In genomic region chr20:62372042-62372993, GRCh38 we compare ENCODE assay signal across 1 cellular context.
TF ChIP-seq lines count a peak whose summit lies in the region.

No MANE protein-coding gene starts in this region.

TF ChIP-seq in WTC11, 78 proteins besides CTCF, POLR2A, EP300 and RAD21 (continued from another document):
- TF ChIP-seq, protein P1, sequence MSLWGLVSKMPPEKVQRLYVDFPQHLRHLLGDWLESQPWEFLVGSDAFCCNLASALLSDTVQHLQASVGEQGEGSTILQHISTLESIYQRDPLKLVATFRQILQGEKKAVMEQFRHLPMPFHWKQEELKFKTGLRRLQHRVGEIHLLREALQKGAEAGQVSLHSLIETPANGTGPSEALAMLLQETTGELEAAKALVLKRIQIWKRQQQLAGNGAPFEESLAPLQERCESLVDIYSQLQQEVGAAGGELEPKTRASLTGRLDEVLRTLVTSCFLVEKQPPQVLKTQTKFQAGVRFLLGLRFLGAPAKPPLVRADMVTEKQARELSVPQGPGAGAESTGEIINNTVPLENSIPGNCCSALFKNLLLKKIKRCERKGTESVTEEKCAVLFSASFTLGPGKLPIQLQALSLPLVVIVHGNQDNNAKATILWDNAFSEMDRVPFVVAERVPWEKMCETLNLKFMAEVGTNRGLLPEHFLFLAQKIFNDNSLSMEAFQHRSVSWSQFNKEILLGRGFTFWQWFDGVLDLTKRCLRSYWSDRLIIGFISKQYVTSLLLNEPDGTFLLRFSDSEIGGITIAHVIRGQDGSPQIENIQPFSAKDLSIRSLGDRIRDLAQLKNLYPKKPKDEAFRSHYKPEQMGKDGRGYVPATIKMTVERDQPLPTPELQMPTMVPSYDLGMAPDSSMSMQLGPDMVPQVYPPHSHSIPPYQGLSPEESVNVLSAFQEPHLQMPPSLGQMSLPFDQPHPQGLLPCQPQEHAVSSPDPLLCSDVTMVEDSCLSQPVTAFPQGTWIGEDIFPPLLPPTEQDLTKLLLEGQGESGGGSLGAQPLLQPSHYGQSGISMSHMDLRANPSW (CRISPR knock-in tag; conservative IDR thresholded peaks at IDR 0.05; ENCODE audit: low read depth): no peak
- TF ChIP-seq, protein P2, sequence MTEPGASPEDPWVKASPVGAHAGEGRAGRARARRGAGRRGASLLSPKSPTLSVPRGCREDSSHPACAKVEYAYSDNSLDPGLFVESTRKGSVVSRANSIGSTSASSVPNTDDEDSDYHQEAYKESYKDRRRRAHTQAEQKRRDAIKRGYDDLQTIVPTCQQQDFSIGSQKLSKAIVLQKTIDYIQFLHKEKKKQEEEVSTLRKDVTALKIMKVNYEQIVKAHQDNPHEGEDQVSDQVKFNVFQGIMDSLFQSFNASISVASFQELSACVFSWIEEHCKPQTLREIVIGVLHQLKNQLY (CRISPR knock-in tag; IDR thresholded peaks at IDR 0.05): no peak
- TF ChIP-seq ZNF532 (CRISPR knock-in tag; IDR thresholded peaks at IDR 0.05; ENCODE audit: borderline replicate concordance): no peak
- no peak for TF ChIP-seq AR (CRISPR knock-in tag; IDR thresholded peaks at IDR 0.05)
- TF ChIP-seq, protein P3, sequence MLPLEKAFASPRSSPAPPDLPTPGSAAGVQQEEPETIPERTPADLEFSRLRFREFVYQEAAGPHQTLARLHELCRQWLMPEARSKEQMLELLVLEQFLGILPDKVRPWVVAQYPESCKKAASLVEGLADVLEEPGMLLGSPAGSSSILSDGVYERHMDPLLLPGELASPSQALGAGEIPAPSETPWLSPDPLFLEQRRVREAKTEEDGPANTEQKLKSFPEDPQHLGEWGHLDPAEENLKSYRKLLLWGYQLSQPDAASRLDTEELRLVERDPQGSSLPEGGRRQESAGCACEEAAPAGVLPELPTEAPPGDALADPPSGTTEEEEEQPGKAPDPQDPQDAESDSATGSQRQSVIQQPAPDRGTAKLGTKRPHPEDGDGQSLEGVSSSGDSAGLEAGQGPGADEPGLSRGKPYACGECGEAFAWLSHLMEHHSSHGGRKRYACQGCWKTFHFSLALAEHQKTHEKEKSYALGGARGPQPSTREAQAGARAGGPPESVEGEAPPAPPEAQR (CRISPR knock-in tag; IDR thresholded peaks at IDR 0.05): no peak
- no peak for TF ChIP-seq MXD4 (CRISPR knock-in tag; IDR thresholded peaks at IDR 0.05; ENCODE audit: borderline replicate concordance)
- no peak for TF ChIP-seq ZNF263 (CRISPR knock-in tag; IDR thresholded peaks at IDR 0.05; ENCODE audit: low read depth)
- no peak for TF ChIP-seq TCF7 (CRISPR knock-in tag; IDR thresholded peaks at IDR 0.05; ENCODE audit: low read depth)
- no peak for TF ChIP-seq ESRRA (CRISPR knock-in tag; IDR thresholded peaks at IDR 0.05; ENCODE audit: borderline replicate concordance)
- no peak for TF ChIP-seq ZNF232 (CRISPR knock-in tag; IDR thresholded peaks at IDR 0.05)
- TF ChIP-seq RORB (CRISPR knock-in tag; IDR thresholded peaks at IDR 0.05): no peak
- TF ChIP-seq ETV6 (CRISPR knock-in tag; IDR thresholded peaks at IDR 0.05): no peak
- TF ChIP-seq, protein P4, sequence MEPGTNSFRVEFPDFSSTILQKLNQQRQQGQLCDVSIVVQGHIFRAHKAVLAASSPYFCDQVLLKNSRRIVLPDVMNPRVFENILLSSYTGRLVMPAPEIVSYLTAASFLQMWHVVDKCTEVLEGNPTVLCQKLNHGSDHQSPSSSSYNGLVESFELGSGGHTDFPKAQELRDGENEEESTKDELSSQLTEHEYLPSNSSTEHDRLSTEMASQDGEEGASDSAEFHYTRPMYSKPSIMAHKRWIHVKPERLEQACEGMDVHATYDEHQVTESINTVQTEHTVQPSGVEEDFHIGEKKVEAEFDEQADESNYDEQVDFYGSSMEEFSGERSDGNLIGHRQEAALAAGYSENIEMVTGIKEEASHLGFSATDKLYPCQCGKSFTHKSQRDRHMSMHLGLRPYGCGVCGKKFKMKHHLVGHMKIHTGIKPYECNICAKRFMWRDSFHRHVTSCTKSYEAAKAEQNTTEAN (CRISPR knock-in tag; IDR thresholded peaks at IDR 0.05): no peak
- TF ChIP-seq E2F1 (CRISPR knock-in tag; IDR thresholded peaks at IDR 0.05): no peak
